ENCODE assay signal across 17 cellular contexts in the genomic region with DNA sequence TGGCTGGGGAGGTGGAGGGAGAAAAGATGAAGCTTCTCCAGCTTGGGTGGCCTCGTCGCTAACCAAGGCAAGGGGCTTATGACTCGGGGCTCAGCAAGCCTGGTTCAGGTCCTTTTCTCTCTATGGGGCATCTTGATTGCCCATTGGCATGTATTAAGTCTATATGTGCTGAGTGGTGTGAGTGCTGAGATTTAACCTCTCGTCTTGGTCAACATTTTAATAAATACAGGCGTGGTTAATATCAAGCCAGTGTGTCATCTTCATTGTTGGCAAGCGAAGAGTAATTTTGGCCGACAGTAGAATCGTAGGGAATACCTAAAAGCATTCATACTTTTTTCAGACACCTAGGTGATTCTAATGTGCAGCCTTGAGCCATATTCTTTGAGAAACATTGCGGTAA.
DNase-seq lines count a peak whose midpoint lies in the region; ATAC-seq, FAIRE-seq and TF ChIP-seq lines count a peak whose summit lies in the region.
"Had no signal": no experiment of that assay in that cellular context is flagged by ENCODE, and none has a peak within 500 bp of the region (broad histone marks: within the 10 kb centered on the region; RNA-seq: fewer than 3 reads in every experiment).

No MANE protein-coding gene starts in this region.

- no peaks in the 10 kb centered on the region for H3K27me3 ChIP-seq in MG63

- TF ChIP-seq POLR2A in A549 (IDR thresholded peaks at IDR 0.05; ENCODE audit: low read length) = no peak

- peaks cover 48% of the 10 kb centered on the region for H3K4me1 ChIP-seq in A549
- H3K4me1 ChIP-seq: Caco-2 had no signal

- no peak for TF ChIP-seq RAD21 in A549 (conservative IDR thresholded peaks at IDR 0.05 in 1 of 2, IDR thresholded peaks at IDR 0.05 in 1 of 2)

- no peaks in the 10 kb centered on the region for H3K9me3 ChIP-seq in A549
- no peaks in the 10 kb centered on the region for H3K9me3 ChIP-seq in MG63
- H3K9me3 ChIP-seq: Caco-2 had no signal

- peaks cover 93% of the 10 kb centered on the region for H3K4me1 Mint-ChIP-seq in chondrocyte (ENCODE audit: low read depth)
- H3K4me1 Mint-ChIP-seq in neural crest cell = peaks cover 6% of the 10 kb centered on the region

- H3K36me3 Mint-ChIP-seq in chondrocyte (ENCODE audit: low read depth) = peaks cover 7% of the 10 kb centered on the region
- peaks cover 4% of the 10 kb centered on the region for H3K36me3 Mint-ChIP-seq in neural crest cell (ENCODE audit: low read depth)

- no peak for TF ChIP-seq CTCF in A549 (IDR thresholded peaks at IDR 0.05)
- TF ChIP-seq CTCF in chondrocyte (IDR thresholded peaks at IDR 0.05) = no peak
- no peak for TF ChIP-seq CTCF in neural crest cell (conservative IDR thresholded peaks at IDR 0.05)

- peak; percentile 56 to 67 for ATAC-seq in A549
- ATAC-seq: HCT116 had no signal

- peaks cover 11% of the 10 kb centered on the region for H3K36me3 ChIP-seq in MG63

- no peak for FAIRE-seq in A549 (lab: Jason Lieb, UNC)
- FAIRE-seq: GM12878, GM18507 had no signal

- WGBS in A549 (ENCODE audit: missing lambda C conversion rate) = 52% methylated on average over 9 of the region's 9 CpGs

- peak overlapping the region; percentile 48 to 76; a peak in 5 of 6 replicates for H3K27ac ChIP-seq in A549

- H3K4me3 ChIP-seq in A549 (no peak overlapping the region), MG63 (no peak overlapping the region)
- H3K4me3 ChIP-seq: GM12878 had no signal

- H3K4me2 ChIP-seq in A549 = peak overlapping the region; percentile 56

- CTCF ChIA-PET in A549 (lab: Yijun Ruan, JAX) = no interaction called here

- peak overlapping the region; percentile 67 for H3K27ac Mint-ChIP-seq in chondrocyte (ENCODE audit: unreplicated experiment)
- peak overlapping the region; percentile 24 for H3K27ac Mint-ChIP-seq in neural crest cell (ENCODE audit: unreplicated experiment)

- TF ChIP-seq EP300 in A549 (IDR thresholded peaks at IDR 0.05) = no peak

- POLR2A ChIA-PET in A549 (lab: Yijun Ruan, JAX) = no interaction called here

- H3K4me3 Mint-ChIP-seq in chondrocyte (ENCODE audit: unreplicated experiment) = no peak overlapping the region
- no peak overlapping the region for H3K4me3 Mint-ChIP-seq in neural crest cell

- H3K27me3 Mint-ChIP-seq in chondrocyte (ENCODE audit: low read depth) (no peaks in the 10 kb centered on the region), neural crest cell (ENCODE audit: low read depth) (no peaks in the 10 kb centered on the region)

- peak in 1 of 2 experiments; percentile 36 for DNase-seq in A549 (ENCODE audit: low read depth in 1 of 2, low spot score in 1 of 2)
- DNase-seq in MG63 = peak; percentile 70
- DNase-seq in chondrocyte (ENCODE audit: low spot score) = no peak
- no peak for DNase-seq in neural crest cell (ENCODE audit: low read depth, low spot score)
- DNase-seq in islet precursor cell = no peak
- DNase-seq in NCI-H1417 (lab: John Stamatoyannopoulos, UW) = no peak
- no peak for DNase-seq in NCI-H187 (lab: John Stamatoyannopoulos, UW)
- DNase-seq in OCI-M1 (lab: John Stamatoyannopoulos, UW) = no peak
- DNase-seq: 8988T; Caco-2; NCI-H2107; NCI-H345; NCI-H526 treated with DMSO at 0.1 percent for 48 hours; NK-92 treated with Interleukin-12 subunit alpha and Interleukin-12 subunit beta, amount 100 ng/mL, for 24 hours had no signal

- H3K9me3 Mint-ChIP-seq in chondrocyte (ENCODE audit: low read depth) (peaks cover 5% of the 10 kb centered on the region), neural crest cell (peaks cover 3% of the 10 kb centered on the region)

TF ChIP-seq in A549, 52 proteins besides CTCF, POLR2A, EP300 and RAD21:
- TF ChIP-seq MYC (IDR thresholded peaks at IDR 0.05; ENCODE audit: borderline replicate concordance, low read length) = no peak
- TF ChIP-seq, protein P1, sequence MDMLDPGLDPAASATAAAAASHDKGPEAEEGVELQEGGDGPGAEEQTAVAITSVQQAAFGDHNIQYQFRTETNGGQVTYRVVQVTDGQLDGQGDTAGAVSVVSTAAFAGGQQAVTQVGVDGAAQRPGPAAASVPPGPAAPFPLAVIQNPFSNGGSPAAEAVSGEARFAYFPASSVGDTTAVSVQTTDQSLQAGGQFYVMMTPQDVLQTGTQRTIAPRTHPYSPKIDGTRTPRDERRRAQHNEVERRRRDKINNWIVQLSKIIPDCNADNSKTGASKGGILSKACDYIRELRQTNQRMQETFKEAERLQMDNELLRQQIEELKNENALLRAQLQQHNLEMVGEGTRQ (IDR thresholded peaks at IDR 0.05) = no peak
- TF ChIP-seq, protein P2, sequence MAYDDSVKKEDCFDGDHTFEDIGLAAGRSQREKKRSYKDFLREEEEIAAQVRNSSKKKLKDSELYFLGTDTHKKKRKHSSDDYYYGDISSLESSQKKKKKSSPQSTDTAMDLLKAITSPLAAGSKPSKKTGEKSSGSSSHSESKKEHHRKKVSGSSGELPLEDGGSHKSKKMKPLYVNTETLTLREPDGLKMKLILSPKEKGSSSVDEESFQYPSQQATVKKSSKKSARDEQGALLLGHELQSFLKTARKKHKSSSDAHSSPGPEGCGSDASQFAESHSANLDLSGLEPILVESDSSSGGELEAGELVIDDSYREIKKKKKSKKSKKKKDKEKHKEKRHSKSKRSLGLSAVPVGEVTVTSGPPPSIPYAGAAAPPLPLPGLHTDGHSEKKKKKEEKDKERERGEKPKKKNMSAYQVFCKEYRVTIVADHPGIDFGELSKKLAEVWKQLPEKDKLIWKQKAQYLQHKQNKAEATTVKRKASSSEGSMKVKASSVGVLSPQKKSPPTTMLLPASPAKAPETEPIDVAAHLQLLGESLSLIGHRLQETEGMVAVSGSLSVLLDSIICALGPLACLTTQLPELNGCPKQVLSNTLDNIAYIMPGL (CRISPR knock-in tag; IDR thresholded peaks at IDR 0.05; ENCODE audit: borderline replicate concordance) = no peak
- 0 out of 2 replicates have a peak, but pooled peaks have one; percentile 28 for TF ChIP-seq GATA3 (IDR thresholded peaks at IDR 0.05; ENCODE audit: borderline replicate concordance)
- TF ChIP-seq CBX8 (IDR thresholded peaks at IDR 0.05) = no peak
- no peak for TF ChIP-seq EHMT2 (IDR thresholded peaks at IDR 0.05; ENCODE audit: low read depth)
- TF ChIP-seq, protein P3, sequence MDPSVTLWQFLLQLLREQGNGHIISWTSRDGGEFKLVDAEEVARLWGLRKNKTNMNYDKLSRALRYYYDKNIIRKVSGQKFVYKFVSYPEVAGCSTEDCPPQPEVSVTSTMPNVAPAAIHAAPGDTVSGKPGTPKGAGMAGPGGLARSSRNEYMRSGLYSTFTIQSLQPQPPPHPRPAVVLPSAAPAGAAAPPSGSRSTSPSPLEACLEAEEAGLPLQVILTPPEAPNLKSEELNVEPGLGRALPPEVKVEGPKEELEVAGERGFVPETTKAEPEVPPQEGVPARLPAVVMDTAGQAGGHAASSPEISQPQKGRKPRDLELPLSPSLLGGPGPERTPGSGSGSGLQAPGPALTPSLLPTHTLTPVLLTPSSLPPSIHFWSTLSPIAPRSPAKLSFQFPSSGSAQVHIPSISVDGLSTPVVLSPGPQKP (IDR thresholded peaks at IDR 0.05; ENCODE audit: low read depth, low read length) = no peak
- no peak for TF ChIP-seq ZNF302 (CRISPR knock-in tag; IDR thresholded peaks at IDR 0.05)
TF ChIP-seq in A549: peak in this region for 1.
